23 cellular contexts compared by ENCODE assay signal in the genomic region with DNA sequence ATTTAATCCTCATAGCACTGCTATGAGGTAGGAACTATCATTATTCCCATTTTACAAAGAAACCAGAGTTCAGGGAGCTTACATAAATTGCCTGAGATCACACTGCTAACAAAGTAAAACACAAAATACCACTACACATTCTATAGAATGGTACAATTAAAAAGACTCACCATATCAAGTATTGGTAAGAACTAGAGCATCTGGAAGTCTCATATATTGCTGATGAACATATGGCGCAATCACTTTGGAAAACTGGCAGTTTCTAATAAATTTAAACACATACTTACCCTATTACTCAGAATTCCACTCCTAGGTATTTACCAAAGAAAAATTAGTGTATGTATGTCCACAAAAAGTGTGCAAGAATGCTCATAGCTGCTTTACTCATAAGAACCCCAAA.
A peak's percentile ranks its signal among the peaks of the same experiment; 100 is the strongest.
DNase-seq lines count a peak whose midpoint lies in the region; ATAC-seq and TF ChIP-seq lines count a peak whose summit lies in the region.
"Had no signal": no experiment of that assay in that cellular context is flagged by ENCODE, and none has a peak within 500 bp of the region (broad histone marks: within the 10 kb centered on the region; RNA-seq: fewer than 3 reads in every experiment).

No MANE protein-coding gene starts in this region.

- no peak overlapping the region for H3K9ac ChIP-seq in IMR-90 (ENCODE audit: low read depth, low read length)
- H3K9ac ChIP-seq: BLaER1 had no signal

- no peak overlapping the region for H4K8ac ChIP-seq in IMR-90 (ENCODE audit: low read depth in 2 of 2, low read length in 2 of 2)

- TF ChIP-seq POLR2A in IMR-90 (IDR thresholded peaks at IDR 0.05; ENCODE audit: low read depth, low read length): no peak

- H3K79me1 ChIP-seq in IMR-90 (ENCODE audit: low read depth in 1 of 2, low read length in 2 of 2): no peaks in the 10 kb centered on the region

- ATAC-seq in IMR-90 (ENCODE audit: low read depth) (no peak), GM18511 (IDR thresholded peaks at IDR 0.05; ENCODE audit: unreplicated experiment) (no peak)
- ATAC-seq: GM12878 had no signal

- H3K4me3 ChIP-seq in HEK293 (ENCODE audit: low read depth, low read length) (no peak overlapping the region), IMR-90 (ENCODE audit: insufficient read depth, low read depth, low read length) (no peak overlapping the region), foreskin fibroblast (ENCODE audit: low read depth in 1 of 2, low read length in 2 of 2) (no peak overlapping the region)
- H3K4me3 ChIP-seq: BLaER1, GM12878 had no signal

- dilution Hi-C loops in IMR-90 (cut with HindIII; ENCODE audit: low sequenced_read_pairs, unreplicated experiment): no loop called here

- no peak overlapping the region for H2BK5ac ChIP-seq in IMR-90 (ENCODE audit: low read depth, low read length, poor library complexity, severe bottlenecking)

- DNase-seq in IMR-90: no peak
- peak; percentile 2 for DNase-seq in foreskin fibroblast
- no peak for DNase-seq in amygdala (lab: John Stamatoyannopoulos, UW)
- DNase-seq in NCI-H2196 (lab: John Stamatoyannopoulos, UW; ENCODE audit: unreplicated experiment): no peak
- DNase-seq: 8988T; ACHN; BE2C; C1 segment of cervical spinal cord; CD4-positive, alpha-beta memory T cell; CD4-positive, CD25-positive, alpha-beta regulatory T cell; CD8-positive, alpha-beta memory T cell; COR-L47; DMS 273 treated with DMSO at 0.1 percent for 48 hours; DMS153; DMS53; DMS79; DND-41; EL; GDM1 had no signal

- no peak overlapping the region for H2BK20ac ChIP-seq in IMR-90 (ENCODE audit: low read depth, low read length)

- H2BK120ac ChIP-seq in IMR-90 (ENCODE audit: low read depth, low read length): no peak overlapping the region

- no peak overlapping the region for H2AK9ac ChIP-seq in IMR-90 (replicated peaks; ENCODE audit: low read depth, low read length, poor library complexity)

- CTCF ChIA-PET in HEK293 (lab: Yijun Ruan, JAX): interaction anchor here (0.7 kb wide), 1 partner anchor 9 kb away, joined by 3 read pairs; no protein-coding TSS in a partner anchor
- CTCF ChIA-PET in IMR-90 (lab: Yijun Ruan, JAX): interaction anchor here (0.6 kb wide), 1 partner anchor 245 kb away, joined by 5 read pairs; no protein-coding TSS in a partner anchor

- TF ChIP-seq RAD21 in IMR-90 (IDR thresholded peaks at IDR 0.05; ENCODE audit: low read length): no peak

- intact Hi-C loops in IMR-90 (cut with micrococcal nuclease): no loop called here

- no peaks in the 10 kb centered on the region for H3K9me1 ChIP-seq in IMR-90 (ENCODE audit: insufficient read depth, low read length)

- no peak overlapping the region for H3K4me2 ChIP-seq in IMR-90 (ENCODE audit: low read depth, low read length)
- H3K4me2 ChIP-seq: BLaER1 had no signal

- H3K9me3 ChIP-seq in HEK293 (ENCODE audit: control insufficient read depth, insufficient read depth, low read depth, low read length) (no peaks in the 10 kb centered on the region), IMR-90 (ENCODE audit: control insufficient read depth, insufficient read depth, low read length) (no peaks in the 10 kb centered on the region)
- H3K9me3 ChIP-seq: BE2C had no signal

- H3K23ac ChIP-seq in IMR-90 (ENCODE audit: low read depth, low read length): no peak overlapping the region

- no peak overlapping the region for H3K56ac ChIP-seq in IMR-90 (ENCODE audit: extremely low read depth, insufficient read depth, low read length)

- H3K4me1 ChIP-seq in HEK293 (ENCODE audit: control insufficient read depth, insufficient read depth, low read length) (no peaks in the 10 kb centered on the region), IMR-90 (ENCODE audit: control insufficient read depth, insufficient read depth, low read length) (no peaks in the 10 kb centered on the region)
- H3K4me1 ChIP-seq: BE2C, BLaER1 had no signal

- H3K27me3 ChIP-seq in IMR-90 (ENCODE audit: control insufficient read depth, insufficient read depth, low read length): no peaks in the 10 kb centered on the region
- H3K27me3 ChIP-seq: BE2C, BLaER1 had no signal

- H2AK5ac ChIP-seq in IMR-90 (ENCODE audit: low read depth, low read length): no peak overlapping the region

- H3K18ac ChIP-seq in IMR-90 (ENCODE audit: low read depth, low read length): no peak overlapping the region

- no peak overlapping the region for H2BK15ac ChIP-seq in IMR-90 (ENCODE audit: low read depth, low read length)

- no peak overlapping the region for H4K5ac ChIP-seq in IMR-90 (ENCODE audit: low read depth, low read length)

- H4K20me1 ChIP-seq in IMR-90 (ENCODE audit: insufficient read depth, low read length): no peaks in the 10 kb centered on the region
- H4K20me1 ChIP-seq: BLaER1 had no signal

- H3K4ac ChIP-seq in IMR-90 (ENCODE audit: low read depth, low read length): no peak overlapping the region

- BruUV-seq in IMR-90 (replicated peaks; lab: Mats Ljungman, UMichigan): no TSS peak

- TF ChIP-seq CTCF in HEK293 (tag by site-specific recombination; IDR thresholded peaks at IDR 0.05) (no peak), IMR-90 (conservative IDR thresholded peaks at IDR 0.05; ENCODE audit: low read depth, low read length) (no peak), foreskin fibroblast (IDR thresholded peaks at IDR 0.05; ENCODE audit: low read depth, low read length) (no peak)

- H3K27ac ChIP-seq in HEK293 (ENCODE audit: extremely low read depth, low read depth, low read length): no peak overlapping the region
- H3K27ac ChIP-seq in IMR-90 (ENCODE audit: insufficient read depth, low read length): no peak overlapping the region
- H3K27ac ChIP-seq: BLaER1 had no signal

- H4K91ac ChIP-seq in IMR-90 (ENCODE audit: insufficient read depth, low read depth, low read length): no peak overlapping the region

- H3K36me3 ChIP-seq in HEK293 (ENCODE audit: control insufficient read depth in 2 of 2, insufficient read depth in 1 of 2, low read length in 2 of 2) (no peaks in the 10 kb centered on the region), IMR-90 (ENCODE audit: control insufficient read depth, insufficient read depth, low read length) (no peaks in the 10 kb centered on the region)
- H3K36me3 ChIP-seq: BE2C, BLaER1 had no signal

- H2AFZ ChIP-seq in IMR-90 (replicated peaks; ENCODE audit: low read length, poor library complexity): no peak overlapping the region

- no peak overlapping the region for H3K14ac ChIP-seq in IMR-90 (replicated peaks; ENCODE audit: low read depth, low read length)

- in situ Hi-C loops in IMR-90 (cut with MboI; ENCODE audit: low sequenced_read_pairs): no loop called here

- WGBS in IMR-90 (ENCODE audit: extremely low coverage in 2 of 2, insufficient read length in 1 of 2), 2 experiments: no CpG with 5 or more reads among the region's 1 CpG

- POLR2A ChIA-PET in HEK293 (lab: Yijun Ruan, JAX): no interaction called here
- POLR2A ChIA-PET in IMR-90 (lab: Charles Lee; ENCODE audit: unreplicated experiment): no interaction called here

TF ChIP-seq in HEK293, 187 proteins besides CTCF, POLR2A, EP300 and RAD21 (continues in another document):
- no peak for TF ChIP-seq GLI2 (tag by site-specific recombination; IDR thresholded peaks at IDR 0.05; ENCODE audit: borderline replicate concordance, low read depth)
- TF ChIP-seq OSR2 (tag by site-specific recombination; IDR thresholded peaks at IDR 0.05): no peak

TF ChIP-seq in IMR-90, 13 proteins besides CTCF, POLR2A, EP300 and RAD21:
- TF ChIP-seq CEBPB (IDR thresholded peaks at IDR 0.05; ENCODE audit: low read depth, low read length) (peak; percentile 54; the same call in 1 of the 2 replicates), MXI1 (IDR thresholded peaks at IDR 0.05; ENCODE audit: borderline replicate concordance, low read depth, low read length) (no peak), MAFK (IDR thresholded peaks at IDR 0.05; ENCODE audit: low read depth, low read length) (no peak), FOS (IDR thresholded peaks at IDR 0.05; ENCODE audit: low read depth, low read length) (no peak), NFE2L2 (IDR thresholded peaks at IDR 0.05; ENCODE audit: low read depth, low read length) (no peak), BHLHE40 (IDR thresholded peaks at IDR 0.05; ENCODE audit: low read depth, low read length) (no peak), CHD1 (IDR thresholded peaks at IDR 0.05; ENCODE audit: low read depth, low read length) (no peak), RCOR1 (IDR thresholded peaks at IDR 0.05; ENCODE audit: insufficient replicate concordance, low read length) (no peak)
- TF ChIP-seq, protein P1, sequence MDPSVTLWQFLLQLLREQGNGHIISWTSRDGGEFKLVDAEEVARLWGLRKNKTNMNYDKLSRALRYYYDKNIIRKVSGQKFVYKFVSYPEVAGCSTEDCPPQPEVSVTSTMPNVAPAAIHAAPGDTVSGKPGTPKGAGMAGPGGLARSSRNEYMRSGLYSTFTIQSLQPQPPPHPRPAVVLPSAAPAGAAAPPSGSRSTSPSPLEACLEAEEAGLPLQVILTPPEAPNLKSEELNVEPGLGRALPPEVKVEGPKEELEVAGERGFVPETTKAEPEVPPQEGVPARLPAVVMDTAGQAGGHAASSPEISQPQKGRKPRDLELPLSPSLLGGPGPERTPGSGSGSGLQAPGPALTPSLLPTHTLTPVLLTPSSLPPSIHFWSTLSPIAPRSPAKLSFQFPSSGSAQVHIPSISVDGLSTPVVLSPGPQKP (IDR thresholded peaks at IDR 0.05; ENCODE audit: borderline replicate concordance, low read depth, low read length): no peak

Comparison
In these comparisons a context has a peak if more than half of its experiments do, and no peak if none do; other contexts are left out.
1. DNase-seq: peak in foreskin fibroblast (2 of 2); none in IMR-90 (single experiment), amygdala (0 of 56) and NCI-H2196 (single experiment).